Comparison of ENCODE assay signal across 8 cellular contexts in genomic region chr1:80217377-80217986, GRCh38.
DNase-seq lines count a peak whose midpoint lies in the region; ATAC-seq and TF ChIP-seq lines count a peak whose summit lies in the region.

No MANE protein-coding gene starts in this region.

- no peaks in the 10 kb centered on the region for H3K79me2 ChIP-seq in DOHH2 (ENCODE audit: control insufficient read depth, low read length)

- H3K27ac ChIP-seq in DOHH2 (ENCODE audit: low read depth, low read length), result no peak overlapping the region
- H3K27ac ChIP-seq in thyroid gland, result no peak overlapping the region

- TF ChIP-seq CTCF in DOHH2 (IDR thresholded peaks at IDR 0.05; ENCODE audit: low read depth, low read length, poor library complexity, severe bottlenecking), result peak; percentile 28
- TF ChIP-seq CTCF in astrocyte of the cerebellum (IDR thresholded peaks at IDR 0.05; ENCODE audit: low read depth, low read length, missing control alignments), result peak; percentile 74
- TF ChIP-seq CTCF in thyroid gland (IDR thresholded peaks at IDR 0.05), result peak in 1 of 6 experiments; percentile 41

- DNase-seq in NCI-H1105 treated with DMSO at 0.1 percent for 48 hours (lab: John Stamatoyannopoulos, UW) (peak; percentile 51), astrocyte of the cerebellum (ENCODE audit: low read depth) (peak; percentile 64), kidney tubule cell (ENCODE audit: low spot score) (peak; percentile 72), thyroid gland (no peak), NK-92 (lab: John Stamatoyannopoulos, UW; ENCODE audit: unreplicated experiment) (no peak)

- H3K4me1 ChIP-seq in DOHH2 (ENCODE audit: control insufficient read depth, low read length) (no peaks in the 10 kb centered on the region), thyroid gland (no peaks in the 10 kb centered on the region)

- ATAC-seq in GM19452 (IDR thresholded peaks at IDR 0.05; ENCODE audit: unreplicated experiment) (no peak), GM18520 (IDR thresholded peaks at IDR 0.05; ENCODE audit: unreplicated experiment) (no peak)

- H3K27me3 ChIP-seq in DOHH2 (ENCODE audit: control insufficient read depth, low read length) (no peaks in the 10 kb centered on the region), thyroid gland (no peaks in the 10 kb centered on the region)

- no peak for TF ChIP-seq POLR2A in thyroid gland (IDR thresholded peaks at IDR 0.05)

- no peaks in the 10 kb centered on the region for H3K9me2 ChIP-seq in DOHH2 (replicated peaks; ENCODE audit: control insufficient read depth, low read length)

- no peaks in the 10 kb centered on the region for H3K9me3 ChIP-seq in DOHH2 (ENCODE audit: control insufficient read depth, insufficient read depth, low read length)
- H3K9me3 ChIP-seq in thyroid gland, result no peaks in the 10 kb centered on the region

- H3K36me3 ChIP-seq in DOHH2 (ENCODE audit: control insufficient read depth, low read length) (no peaks in the 10 kb centered on the region), thyroid gland (no peaks in the 10 kb centered on the region)

- intact Hi-C loops in thyroid gland (cut with DNase I), result no loop called here

- no peaks in the 10 kb centered on the region for H4K20me1 ChIP-seq in DOHH2 (ENCODE audit: control insufficient read depth, insufficient read depth, low read depth, low read length)

- no peak overlapping the region for H3K4me3 ChIP-seq in DOHH2 (ENCODE audit: low read length)
- no peak overlapping the region for H3K4me3 ChIP-seq in astrocyte of the cerebellum (ENCODE audit: low read depth, low read length)
- H3K4me3 ChIP-seq in thyroid gland (replicated peaks in 1 of 3), result no peak overlapping the region

- in situ Hi-C loops in astrocyte of the cerebellum (cut with HindIII; ENCODE audit: low sequenced_read_pairs), result no loop called here

- no peak overlapping the region for H3K4me2 ChIP-seq in DOHH2 (ENCODE audit: low read length)

- H3F3A ChIP-seq in DOHH2 (ENCODE audit: control insufficient read depth, insufficient read depth), result no peaks in the 10 kb centered on the region

- WGBS in thyroid gland, 2 donors, result 23 to 24% methylated on average over 4 of the region's 4 CpGs

Comparison
In these comparisons a context has a peak if more than half of its experiments do, and no peak if none do; other contexts are left out.
1. DNase-seq: peak in NCI-H1105 treated with DMSO at 0.1 percent for 48 hours (single experiment), astrocyte of the cerebellum (single experiment) and kidney tubule cell (single experiment); none in thyroid gland (0 of 2) and NK-92 (single experiment).